ENCODE assay signal across 30 cellular contexts in the genomic region with DNA sequence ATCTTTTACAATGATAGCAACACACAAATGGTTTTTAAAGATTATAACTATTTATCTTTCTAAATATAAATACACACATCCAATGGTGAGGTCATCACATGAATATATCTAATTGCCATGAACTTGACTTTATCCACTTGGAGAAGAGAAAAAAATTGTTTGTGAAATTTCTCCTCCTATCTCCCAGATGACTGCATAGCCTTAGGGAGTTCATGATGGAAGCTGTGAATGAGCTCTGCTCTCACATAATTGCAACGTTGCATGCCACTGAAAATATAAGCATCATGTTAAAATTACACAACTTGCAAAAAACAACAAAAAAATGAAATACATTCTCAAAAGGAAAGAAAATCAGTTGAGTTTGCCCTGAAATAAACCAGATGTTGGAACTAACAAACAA. TPM values are rescaled to one million over a fixed set of nuclear protein-coding genes. Genes with fewer than 3 reads are reported as not detected.
A peak's percentile ranks its signal among the peaks of the same experiment; 100 is the strongest.
DNase-seq lines count a peak whose midpoint lies in the region; ATAC-seq, FAIRE-seq and TF ChIP-seq lines count a peak whose summit lies in the region.
"Had no signal": no experiment of that assay in that cellular context is flagged by ENCODE, and none has a peak within 500 bp of the region (broad histone marks: within the 10 kb centered on the region; RNA-seq: fewer than 3 reads in every experiment).

No MANE protein-coding gene starts in this region.

- DNase-seq in HepG2 (ENCODE audit: low spot score) (no peak), right lobe of liver (no peak), amniotic epithelial cell (ENCODE audit: low read depth) (peak; percentile 53), foreskin melanocyte (peak; percentile 64), hypothalamus (lab: John Stamatoyannopoulos, UW) (no peak), DMS114 treated with DMSO at 0.1 percent for 48 hours (lab: John Stamatoyannopoulos, UW; ENCODE audit: unreplicated experiment) (no peak)
- DNase-seq: activated CD4-positive, alpha-beta T cell treated with anti-CD3 and anti-CD28 coated beads for 4 hours; activated CD8-positive, alpha-beta memory T cell treated with anti-CD3 and anti-CD28 coated beads for 24 hours; activated gamma-delta T cell; DMS53; GF-D8; GOT3; HFFc6; left colon; mesendoderm; NCI-H1417 treated with DMSO at 0.1 percent for 48 hours; NCI-H2081 treated with DMSO at 0.1 percent for 48 hours; NCI-H446; stimulated activated naive CD8-positive, alpha-beta T cell treated with anti-CD3 and anti-CD28 coated beads, Interleukin-15, amount 100 ng/mL, for 72 hours; T-helper 9 cell had no signal

- no peak for TF ChIP-seq RAD21 in HepG2 (CRISPR knock-in tag; IDR thresholded peaks at IDR 0.05)

- no peak for FAIRE-seq in HepG2 (lab: Jason Lieb, UNC)

- H3K27me3 ChIP-seq in HepG2 (ENCODE audit: control insufficient read depth in 1 of 2, insufficient read depth in 2 of 2, low read length in 2 of 2) (0 out of 5 replicates have a peak, but pooled peaks cover 0 to 3% of the 10 kb centered on the region in 2 experiments), right lobe of liver (no peaks in the 10 kb centered on the region)
- H3K27me3 ChIP-seq: BLaER1, hepatocyte, vagina had no signal

- no peak for TF ChIP-seq POLR2A in HepG2 (IDR thresholded peaks at IDR 0.05; ENCODE audit: insufficient read depth in 1 of 2, low read depth in 2 of 2, low read length in 2 of 2)
- TF ChIP-seq POLR2A in right lobe of liver (IDR thresholded peaks at IDR 0.05) = no peak

- no peak overlapping the region for H2AFZ ChIP-seq in HepG2 (ENCODE audit: low read length)
- H2AFZ ChIP-seq: hepatocyte had no signal

- H3K27ac ChIP-seq in HepG2 (ENCODE audit: extremely low read length, insufficient read depth, low read length) = no peak overlapping the region
- H3K27ac ChIP-seq in right lobe of liver = no peak overlapping the region
- H3K27ac ChIP-seq: BLaER1, foreskin keratinocyte, hepatocyte, KMS-11, prostate gland, RWPE1, vagina, VCaP had no signal

- H3K4me1 ChIP-seq in HepG2 (ENCODE audit: insufficient read depth, low read length) (no peaks in the 10 kb centered on the region), right lobe of liver (no peaks in the 10 kb centered on the region)
- H3K4me1 ChIP-seq: BLaER1, foreskin keratinocyte, prostate gland, vagina had no signal

- BruUV-seq in HepG2 (replicated peaks; lab: Mats Ljungman, UMichigan) = no TSS peak

- H3K79me2 ChIP-seq in HepG2 (ENCODE audit: insufficient read depth, low read length) = no peaks in the 10 kb centered on the region
- H3K79me2 ChIP-seq: hepatocyte had no signal

- H3K9ac ChIP-seq in HepG2 (ENCODE audit: insufficient read depth, low read depth, low read length) = no peak overlapping the region
- H3K9ac ChIP-seq: BLaER1, KMS-11 had no signal

- intact Hi-C loops in HepG2 (cut with micrococcal nuclease; ENCODE audit: unreplicated experiment) (loop anchor here (5.0 kb wide), 1 partner anchor 98 kb away; no protein-coding TSS in a partner anchor), right lobe of liver (cut with DNase I) (no loop called here)

- no peaks in the 10 kb centered on the region for H4K20me1 ChIP-seq in HepG2 (ENCODE audit: insufficient read depth, low read length)
- H4K20me1 ChIP-seq: BLaER1 had no signal

- TF ChIP-seq CTCF in HepG2 (CRISPR knock-in tag; IDR thresholded peaks at IDR 0.05) (no peak), right lobe of liver (IDR thresholded peaks at IDR 0.05) (no peak)

- ATAC-seq in HepG2 (no peak), right lobe of liver (no peak), GM19023 (IDR thresholded peaks at IDR 0.05; ENCODE audit: unreplicated experiment) (no peak), HG02759 (IDR thresholded peaks at IDR 0.05; ENCODE audit: unreplicated experiment) (no peak)
- ATAC-seq: foreskin keratinocyte; left colon; stimulated activated naive CD8-positive, alpha-beta T cell treated with anti-CD3 and anti-CD28 coated beads, Interleukin-15, amount 100 ng/mL, for 72 hours had no signal

- in situ Hi-C loops in HepG2 (cut with HindIII; ENCODE audit: extremely low pct_ligation_motif_present, low pct_unique_long_range_greater_than_20kb) = no loop called here

- 0% methylated on average over 1 of the region's 1 CpG for WGBS in HepG2 (ENCODE audit: low lambda C conversion rate)
- WGBS in right lobe of liver (ENCODE audit: insufficient coverage, low coverage, low lambda C conversion rate, missing lambda C conversion rate) = 9% methylated on average over 1 of the region's 1 CpG

- H3K9me3 ChIP-seq in HepG2 (ENCODE audit: low read length) (no peaks in the 10 kb centered on the region), right lobe of liver (no peaks in the 10 kb centered on the region)
- H3K9me3 ChIP-seq: BLaER1, prostate gland, vagina had no signal

- H3K4me2 ChIP-seq in HepG2 (ENCODE audit: low read depth, low read length) = no peak overlapping the region
- H3K4me2 ChIP-seq: BLaER1, hepatocyte, KMS-11 had no signal

- TF ChIP-seq EP300 in HepG2 (IDR thresholded peaks at IDR 0.05; ENCODE audit: low read depth in 2 of 2, low read length in 2 of 2) (no peak), HepG2 (CRISPR knock-in tag; IDR thresholded peaks at IDR 0.05; ENCODE audit: borderline replicate concordance) (no peak)

- POLR2A ChIA-PET in HepG2 (lab: Yijun Ruan, JAX) = no interaction called here

- CTCF ChIA-PET in HepG2 (lab: Yijun Ruan, JAX; ENCODE audit: low intra/inter-chr PET ratio, low total read pairs) = no interaction called here

- H3K36me3 ChIP-seq in HepG2 (replicated peaks in 1 of 2; ENCODE audit: control insufficient read depth in 1 of 2, insufficient read depth in 2 of 2, low read length in 2 of 2) = no peaks in the 10 kb centered on the region
- no peaks in the 10 kb centered on the region for H3K36me3 ChIP-seq in right lobe of liver
- H3K36me3 ChIP-seq: BLaER1, prostate gland, vagina had no signal

- no peak overlapping the region for H3K4me3 ChIP-seq in HepG2 (replicated peaks in 1 of 3; ENCODE audit: insufficient read depth in 1 of 3, low read depth in 2 of 3, low read length in 3 of 3)
- no peak overlapping the region for H3K4me3 ChIP-seq in right lobe of liver
- H3K4me3 ChIP-seq: BLaER1, hepatocyte, prostate gland, vagina had no signal

TF ChIP-seq in HepG2, 621 proteins besides CTCF, POLR2A, EP300 and RAD21:
- TF ChIP-seq MAFK (conservative IDR thresholded peaks at IDR 0.05 in 1 of 2, IDR thresholded peaks at IDR 0.05 in 1 of 2; ENCODE audit: low read length in 2 of 2) (peak; percentile 21 to 58; a peak in 2 of 4 replicates), CEBPG (CRISPR knock-in tag; IDR thresholded peaks at IDR 0.05) (no peak), MAFF (IDR thresholded peaks at IDR 0.05; ENCODE audit: low read depth, low read length) (peak; percentile 56; the same call in 1 of the 2 replicates)
TF ChIP-seq in HepG2: peak in this region for 2.

RNA-seq across cellular contexts. Expression of gene OSR1, which starts 50.6 kb away (rescaled TPM):
- total RNA-seq in HepG2 (2016; rRNA removed; fragmentation: Illumina TruSeq; extraction: Trizol) (0.81 and 1.1 TPM in 2 replicates), right lobe of liver (under 1 TPM in 5 of 6 experiments, not detected in 1; 0.10 to 0.51 (median 0.12) TPM)
- 0.44 and 0.81 TPM in 2 replicates for total RNA-seq in HepG2 (2016; cell fraction: cytosol; rRNA removed; fragmentation: Illumina TruSeq; extraction: Trizol; ENCODE audit: low read depth)
- 0.49 and 1.2 TPM in 2 replicates for total RNA-seq in HepG2 (2016; cell fraction: insoluble cytoplasmic fraction; rRNA removed; fragmentation: Illumina TruSeq; extraction: Trizol)
- 1.00 and 1.0 TPM in 2 replicates for total RNA-seq in HepG2 (2016; cell fraction: membrane; rRNA removed; fragmentation: Illumina TruSeq; extraction: Trizol)
- total RNA-seq in HepG2 (2016; cell fraction: nucleus; rRNA removed; fragmentation: Illumina TruSeq; extraction: Trizol) = 0.90 and 1.1 TPM in 2 replicates
- polyA plus RNA-seq in HepG2 (2011; rRNA removed) = 0.63 and 0.72 TPM in 2 replicates
- 0.33 and 0.91 TPM in 2 replicates for polyA plus RNA-seq in HepG2 (2011; cell fraction: cytosol; rRNA removed)
- 1.4 and 2.1 TPM in 2 replicates for polyA plus RNA-seq in HepG2 (2011; cell fraction: nucleus; rRNA removed)
- 0.05 and 0.35 TPM in 2 replicates for polyA plus RNA-seq in HepG2 (2012)
- 0.26 and 0.32 TPM in 2 replicates for polyA plus RNA-seq in HepG2 (2016; cell fraction: cytosol; fragmentation: Illumina TruSeq; extraction: Trizol; ENCODE audit: low read depth)
- 1.1 and 1.3 TPM in 2 replicates for polyA plus RNA-seq in HepG2 (2016; cell fraction: insoluble cytoplasmic fraction; fragmentation: Illumina TruSeq; extraction: Trizol; ENCODE audit: low read depth)
- 0.49 TPM in 2 replicates for polyA plus RNA-seq in HepG2 (2016; cell fraction: membrane; fragmentation: Illumina TruSeq; extraction: Trizol; ENCODE audit: low read depth)
- polyA plus RNA-seq in HepG2 (2016; cell fraction: nucleus; fragmentation: Illumina TruSeq; extraction: Trizol; ENCODE audit: insufficient read depth, low read depth) = 1.7 and 2.3 TPM in 2 replicates
- polyA minus RNA-seq in HepG2 (2011; rRNA and poly(A)+ RNA removed; ENCODE audit: low replicate concordance) = 0.20 TPM in 1 of 2 replicates, not detected in the other
- 0.26 TPM in 1 of 2 replicates, not detected in the other for polyA minus RNA-seq in HepG2 (2011; cell fraction: cytosol; rRNA and poly(A)+ RNA removed)
- 0.39 and 0.75 TPM in 2 replicates for polyA minus RNA-seq in HepG2 (2011; cell fraction: nucleus; rRNA and poly(A)+ RNA removed)

Comparison
In these comparisons a context has a peak if more than half of its experiments do, and no peak if none do; other contexts are left out.
1. DNase-seq: peak in amniotic epithelial cell (single experiment) and foreskin melanocyte (single experiment); none in HepG2 (single experiment), right lobe of liver (0 of 3), hypothalamus (0 of 51) and DMS114 treated with DMSO at 0.1 percent for 48 hours (single experiment).